In genomic region chr22:45553333-45554039, GRCh38 we compare ENCODE assay signal across 8 cellular contexts. TPM values are rescaled to one million over a fixed set of nuclear protein-coding genes. Genes with fewer than 3 reads are reported as not detected.
DNase-seq lines count a peak whose midpoint lies in the region; ATAC-seq lines count a peak whose summit lies in the region.

No MANE protein-coding gene starts in this region.

- no peaks in the 10 kb centered on the region for H3K9me3 Mint-ChIP-seq in effector memory CD8-positive, alpha-beta T cell

- H3K4me1 Mint-ChIP-seq in effector memory CD8-positive, alpha-beta T cell (ENCODE audit: low read depth in 2 of 2), result peaks cover 0 to 5% of the 10 kb centered on the region in 2 donors

- peaks cover 7% of the 10 kb centered on the region for H3K36me3 Mint-ChIP-seq in effector memory CD8-positive, alpha-beta T cell (ENCODE audit: insufficient read depth)

- no peak overlapping the region for H3K4me3 Mint-ChIP-seq in effector memory CD8-positive, alpha-beta T cell

- peaks cover 28 to 58% of the 10 kb centered on the region in 2 donors for H3K27me3 Mint-ChIP-seq in effector memory CD8-positive, alpha-beta T cell

- peak overlapping the region; percentile 75 for H3K27ac ChIP-seq in ACC112 (ENCODE audit: low read depth, low read length)

- no peaks in the 10 kb centered on the region for H3K27me3 ChIP-seq in ACC112 (ENCODE audit: insufficient read depth, low read length)

- no peaks in the 10 kb centered on the region for H3K79me2 ChIP-seq in ACC112 (ENCODE audit: control insufficient read depth, insufficient read depth, low read length, unreplicated experiment)

- H2AFZ ChIP-seq in ACC112 (ENCODE audit: low read length, unreplicated experiment), result no peak overlapping the region

- no peaks in the 10 kb centered on the region for H3K36me3 ChIP-seq in ACC112 (ENCODE audit: insufficient read depth, low read length)

- ATAC-seq in effector memory CD8-positive, alpha-beta T cell (replicated peaks), result no peak
- ATAC-seq in HG03439 (IDR thresholded peaks at IDR 0.05; ENCODE audit: unreplicated experiment), result no peak

- DNase-seq in GM19238 (ENCODE audit: insufficient read length, low spot score) (peak; percentile 46), NCI-H345 (lab: John Stamatoyannopoulos, UW) (peak; percentile 71), lung microvascular endothelial cell (ENCODE audit: low read depth in 2 of 2) (peak; percentile 75 to 87)
- DNase-seq in activated CD4-positive, alpha-beta T cell treated with anti-CD3 and anti-CD28 coated beads, Interleukin-2, amount 50 U/mL, for 4 hours, result peak; percentile 18 to 25
- peak; percentile 15 to 36 (median 32) for DNase-seq in effector memory CD8-positive, alpha-beta T cell
- peak; percentile 19 for DNase-seq in stimulated activated CD8-positive, alpha-beta memory T cell treated with anti-CD3 and anti-CD28 coated beads, Interleukin-12 subunit alpha, Interleukin-12 subunit beta, amount 100 ng/mL, for 1 hour (ENCODE audit: low read depth)

- H3K4me1 ChIP-seq in ACC112 (ENCODE audit: control insufficient read depth, insufficient read depth, low read length, unreplicated experiment), result peaks cover 27% of the 10 kb centered on the region

- H3K27ac Mint-ChIP-seq in effector memory CD8-positive, alpha-beta T cell, result no peak overlapping the region

- peak overlapping the region; percentile 31; the same call in 1 of the 2 replicates for H3K4me3 ChIP-seq in ACC112 (ENCODE audit: low read depth, low read length)

RNA-seq across cellular contexts. Expression of gene FBLN1, which starts 50.8 kb away (rescaled TPM):
- total RNA-seq in lung microvascular endothelial cell, result 0.22 and 0.40 TPM in 2 replicates

Comparison
In these comparisons a context has a peak if more than half of its experiments do, and no peak if none do; other contexts are left out.
1. DNase-seq: peak in every context shown above with its lines; median percentile 81 in lung microvascular endothelial cell; 71 in NCI-H345; 46 in GM19238; 32 in effector memory CD8-positive, alpha-beta T cell; 22 in activated CD4-positive, alpha-beta T cell treated with anti-CD3 and anti-CD28 coated beads, Interleukin-2, amount 50 U/mL, for 4 hours; 19 in stimulated activated CD8-positive, alpha-beta memory T cell treated with anti-CD3 and anti-CD28 coated beads, Interleukin-12 subunit alpha, Interleukin-12 subunit beta, amount 100 ng/mL, for 1 hour.